In genomic region chr13:20231839-20232555, GRCh38 we compare ENCODE assay signal across 8 cellular contexts. TPM values are rescaled to one million over a fixed set of nuclear protein-coding genes. Genes with fewer than 3 reads are reported as not detected.
A peak's percentile ranks its signal among the peaks of the same experiment; 100 is the strongest.
DNase-seq lines count a peak whose midpoint lies in the region; ATAC-seq lines count a peak whose summit lies in the region.
"Had no signal": no experiment of that assay in that cellular context is flagged by ENCODE, and none has a peak within 500 bp of the region (broad histone marks: within the 10 kb centered on the region; RNA-seq: fewer than 3 reads in every experiment).

TSS of gene GJB6 (minus strand) at chr13:20232319. CDS start at chr13:20223480, 8,839 bp downstream.

- peak; percentile 72 for DNase-seq in activated effector memory CD4-positive, alpha-beta T cell treated with anti-CD3 and anti-CD28 coated beads, Interleukin-2, amount 50 U/mL, for 16 hours
- peak; percentile 18 for DNase-seq in stimulated activated CD8-positive, alpha-beta memory T cell treated with anti-CD3 and anti-CD28 coated beads, Interleukin-4, amount 100 ng/mL, for 24 hours (ENCODE audit: low read depth)
- DNase-seq in occipital lobe (lab: John Stamatoyannopoulos, UW): no peak
- DNase-seq in NCI-H2196 (lab: John Stamatoyannopoulos, UW; ENCODE audit: unreplicated experiment): no peak

- peak within 1 kb of the TSS in 3 of 4 donors; percentile 55 to 87 (median 83) for H3K4me3 Mint-ChIP-seq in IgD-negative memory B cell

- H3K27me3 ChIP-seq in iPS-20b (ENCODE audit: insufficient read depth, low read length): peaks cover 84% of the 10 kb centered on the region

- H3K9me3 Mint-ChIP-seq in IgD-negative memory B cell: no peaks in the 10 kb centered on the region

- peaks cover 47% of the 10 kb centered on the region for H3K27me3 Mint-ChIP-seq in IgD-negative memory B cell

- peaks cover 3 to 13% (median 9%) of the 10 kb centered on the region in 3 donors for H3K4me1 Mint-ChIP-seq in IgD-negative memory B cell

- no peaks in the 10 kb centered on the region for H3K36me3 ChIP-seq in iPS-20b (ENCODE audit: insufficient read depth, low read depth, low read length)

- no peak for ATAC-seq in HG03097 (IDR thresholded peaks at IDR 0.05; ENCODE audit: low FRiP score, unreplicated experiment)

- H3K4me1 ChIP-seq in iPS-20b (ENCODE audit: insufficient read depth, low read length): no peaks in the 10 kb centered on the region; the same call in 1 of the 2 replicates

- H3K36me3 Mint-ChIP-seq in IgD-negative memory B cell: no peaks in the 10 kb centered on the region

- no peak within 1 kb of the TSS for H3K27ac Mint-ChIP-seq in IgD-negative memory B cell

- H3K4me3 ChIP-seq in iPS-20b (ENCODE audit: low read length): peak within 1 kb of the TSS; percentile 61

- no peak within 1 kb of the TSS for H3K27ac ChIP-seq in iPS-20b (ENCODE audit: low read length)

- no peaks in the 10 kb centered on the region for H3K9me3 ChIP-seq in iPS-20b (ENCODE audit: insufficient read depth, low read depth, low read length)

- no peak within 1 kb of the TSS for H3K9ac ChIP-seq in iPS-20b (ENCODE audit: low read depth, low read length)

RNA-seq across cellular contexts. Expression of gene GJB6, which starts in this region (rescaled TPM):
- not detected for polyA plus RNA-seq in IgD-negative memory B cell
- total RNA-seq in occipital lobe: 8.3 TPM
- total RNA-seq: lung microvascular endothelial cell had no signal

Comparison
In these comparisons a context has a peak if more than half of its experiments do, and no peak if none do; other contexts are left out.
1. DNase-seq: peak in activated effector memory CD4-positive, alpha-beta T cell treated with anti-CD3 and anti-CD28 coated beads, Interleukin-2, amount 50 U/mL, for 16 hours (single experiment) and stimulated activated CD8-positive, alpha-beta memory T cell treated with anti-CD3 and anti-CD28 coated beads, Interleukin-4, amount 100 ng/mL, for 24 hours (single experiment); none in occipital lobe (single experiment) and NCI-H2196 (single experiment).